Comparison of ENCODE assay signal across 8 cellular contexts in genomic region chr5:7261049-7261448, GRCh38.
DNase-seq lines count a peak whose midpoint lies in the region; ATAC-seq and TF ChIP-seq lines count a peak whose summit lies in the region.

No MANE protein-coding gene starts in this region.

- H3K27ac ChIP-seq in iPS DF 6.9 (ENCODE audit: low read length): no peak overlapping the region
- no peak overlapping the region for H3K27ac ChIP-seq in uterus
- H3K27ac ChIP-seq in tibial artery: no peak overlapping the region

- peak; percentile 13 for DNase-seq in ELR (ENCODE audit: low read depth)
- peak; percentile 51 for DNase-seq in LoVo (ENCODE audit: low spot score)
- DNase-seq in SK-MEL-5 (ENCODE audit: low read depth, low spot score): peak; percentile 94
- peak; percentile 94 for DNase-seq in iPS DF 6.9 (ENCODE audit: low read depth, low spot score)
- no peak for DNase-seq in uterus
- DNase-seq in tibial artery: no peak

- no peaks in the 10 kb centered on the region for H3K27me3 ChIP-seq in iPS DF 6.9 (ENCODE audit: control insufficient read depth, insufficient read depth, low read length)
- no peaks in the 10 kb centered on the region for H3K27me3 ChIP-seq in uterus
- H3K27me3 ChIP-seq in tibial artery: no peaks in the 10 kb centered on the region

- intact Hi-C loops in uterus (cut with DNase I; ENCODE audit: low total_unique reads): no loop called here
- intact Hi-C loops in tibial artery (cut with DNase I; ENCODE audit: low total_unique reads): no loop called here

- TF ChIP-seq POLR2A in uterus (IDR thresholded peaks at IDR 0.05): no peak

- H3K4me1 ChIP-seq in iPS DF 6.9 (ENCODE audit: control insufficient read depth, insufficient read depth, low read length) (no peaks in the 10 kb centered on the region), uterus (no peaks in the 10 kb centered on the region), tibial artery (no peaks in the 10 kb centered on the region)

- WGBS in iPS DF 6.9 (ENCODE audit: insufficient coverage, insufficient read length): no CpG with 5 or more reads among the region's 6 CpGs

- no peaks in the 10 kb centered on the region for H3K9me3 ChIP-seq in iPS DF 6.9 (ENCODE audit: control insufficient read depth, insufficient read depth, low read length)
- peaks cover 0 to 2% of the 10 kb centered on the region in 2 donors for H3K9me3 ChIP-seq in uterus
- peaks cover 0 to 3% (median 0%) of the 10 kb centered on the region in 3 donors for H3K9me3 ChIP-seq in tibial artery

- H3K4me3 ChIP-seq in iPS DF 6.9 (ENCODE audit: low read length) (no peak overlapping the region), uterus (no peak overlapping the region), tibial artery (no peak overlapping the region)

- ATAC-seq in HG02981 (IDR thresholded peaks at IDR 0.05; ENCODE audit: unreplicated experiment) (no peak), HG02840 (IDR thresholded peaks at IDR 0.05; ENCODE audit: low FRiP score, unreplicated experiment) (no peak)

- TF ChIP-seq CTCF in uterus (IDR thresholded peaks at IDR 0.05) (peak; percentile 16 to 33 (median 24)), tibial artery (IDR thresholded peaks at IDR 0.05) (peak in 1 of 2 experiments; percentile 29)

- in situ Hi-C loops in SK-MEL-5 (cut with HindIII; ENCODE audit: low pct_unique_long_range_greater_than_20kb, low sequenced_read_pairs): no loop called here

- H3K36me3 ChIP-seq in iPS DF 6.9 (ENCODE audit: control insufficient read depth, insufficient read depth, low read length) (no peaks in the 10 kb centered on the region), uterus (no peaks in the 10 kb centered on the region), tibial artery (no peaks in the 10 kb centered on the region)

Comparison
In these comparisons a context has a peak if more than half of its experiments do, and no peak if none do; other contexts are left out.
1. DNase-seq: peak in ELR (single experiment), LoVo (single experiment), SK-MEL-5 (single experiment) and iPS DF 6.9 (single experiment); none in uterus (0 of 2) and tibial artery (0 of 2).